27 cellular contexts compared by ENCODE assay signal in genomic region chr17:6686026-6686425, GRCh38. TPM values are rescaled to one million over a fixed set of nuclear protein-coding genes. Genes with fewer than 3 reads are reported as not detected.
"Had no signal": no experiment of that assay in that cellular context is flagged by ENCODE, and none has a peak within 500 bp of the region (broad histone marks: within the 10 kb centered on the region; RNA-seq: fewer than 3 reads in every experiment).

No MANE protein-coding gene starts in this region.

- DNase-seq: colonic mucosa; effector CD8-positive, alpha-beta T cell; endodermal cell; foreskin fibroblast; gastrocnemius medialis; head of caudate nucleus; left lung; lower lobe of right lung; nephron progenitor cell; occipital lobe; ovary; psoas muscle; right cardiac atrium; spleen; stimulated activated CD4-positive, alpha-beta T cell treated with anti-CD3 and anti-CD28 coated beads, Interleukin-4, amount 100 ng/mL, for 4 hours; stimulated activated naive CD8-positive, alpha-beta T cell treated with anti-CD3 and anti-CD28 coated beads, Interleukin-15, Interleukin-2, amounts not matched to agents 100 U/mL and 50 U/mL, for 24 hours; substantia nigra; testis; tibial artery had no signal

- H3K9me3 ChIP-seq: colonic mucosa, gastrocnemius medialis, left lung, lower lobe of right lung, ovary, psoas muscle, spleen, testis, tibial artery had no signal

- H3K4me1 ChIP-seq: colonic mucosa, gastrocnemius medialis, left lung, lower lobe of right lung, psoas muscle, spleen, testis, tibial artery had no signal

- H3K27ac ChIP-seq: colonic mucosa, epithelial cell of prostate, gastrocnemius medialis, left lung, lower lobe of right lung, ovary, psoas muscle, skin epidermis, spleen, testis, tibial artery had no signal

- H3K27me3 ChIP-seq: colonic mucosa, ovary, testis had no signal

- H3K4me3 ChIP-seq: colonic mucosa, gastrocnemius medialis, left lung, lower lobe of right lung, ovary, psoas muscle, skin epidermis, spleen, testis, tibial artery had no signal

- H3K36me3 ChIP-seq: colonic mucosa, gastrocnemius medialis, left lung, lower lobe of right lung, ovary, spleen, tibial artery had no signal

RNA-seq across cellular contexts. Expression of gene SLC13A5, which starts 27.1 kb away (rescaled TPM):
- total RNA-seq: glomerular endothelial cell; kidney; lower lobe of right lung; myocyte; naive thymus-derived CD8-positive, alpha-beta T cell; occipital lobe; renal cortical epithelial cell; right cardiac atrium; urinary bladder had no signal
- polyA plus RNA-seq: right cardiac atrium had no signal
